Comparison of ENCODE assay signal across 17 cellular contexts in genomic region chr5:174348582-174348981, GRCh38.
"Had no signal": no experiment of that assay in that cellular context is flagged by ENCODE, and none has a peak within 500 bp of the region (broad histone marks: within the 10 kb centered on the region; RNA-seq: fewer than 3 reads in every experiment).

No MANE protein-coding gene starts in this region.

- ATAC-seq: activated T-helper 17 cell treated with anti-CD3 and anti-CD28 coated beads, Interleukin-2, amount 50 U/mL, for 72 hours; stimulated activated naive CD8-positive, alpha-beta T cell treated with anti-CD3 and anti-CD28 coated beads, Interleukin-15, amount 100 ng/mL, for 72 hours had no signal

- H3K4me1 ChIP-seq: tibial nerve had no signal

- H3K4me3 ChIP-seq: dorsolateral prefrontal cortex, ovary, tibial nerve had no signal

- H3K9me3 Mint-ChIP-seq: activated B cell treated with CpG ODN at 0.5 μM for 24 hours; activated CD4-positive, alpha-beta T cell treated with anti-CD3 and anti-CD28 coated beads, Interleukin-2, amount 10 ng/mL, durations not matched to agents 7 days and 5 days; activated naive CD4-positive, alpha-beta T cell treated with anti-CD3 and anti-CD28 coated beads for 36 hours; neural crest cell had no signal

- H3K9me3 ChIP-seq: ovary had no signal

- H3K4me1 Mint-ChIP-seq: activated B cell treated with CpG ODN at 0.5 μM for 24 hours; activated CD4-positive, alpha-beta T cell treated with anti-CD3 and anti-CD28 coated beads, Interleukin-2, amount 10 ng/mL, durations not matched to agents 7 days and 5 days; activated T-helper 17 cell treated with anti-CD3 and anti-CD28 coated beads, Interleukin-2, amount 50 U/mL, for 72 hours; neural crest cell; stimulated activated naive CD8-positive, alpha-beta T cell treated with anti-CD3 and anti-CD28 coated beads, Interleukin-15, amount 100 ng/mL, for 72 hours had no signal

- DNase-seq: activated B cell treated with CpG ODN at 0.5 μM for 24 hours; activated CD4-positive, alpha-beta T cell treated with anti-CD3 and anti-CD28 coated beads, Interleukin-2, amount 10 ng/mL, durations not matched to agents 7 days and 5 days; activated CD8-positive, alpha-beta memory T cell treated with anti-CD3 and anti-CD28 coated beads for 24 hours; activated naive CD4-positive, alpha-beta T cell treated with anti-CD3 and anti-CD28 coated beads for 36 hours; brain microvascular endothelial cell; dorsolateral prefrontal cortex; foreskin fibroblast; glutamatergic neuron; mesendoderm; ovary; stimulated activated CD4-positive, alpha-beta T cell treated with anti-CD3 and anti-CD28 coated beads, Interleukin-15, amount 100 ng/mL, for 24 hours; stimulated activated CD4-positive, alpha-beta T cell treated with anti-CD3 and anti-CD28 coated beads, Interleukin-4, amount 100 ng/mL, for 4 hours; stimulated activated naive CD8-positive, alpha-beta T cell treated with anti-CD3 and anti-CD28 coated beads, Interleukin-15, amount 100 ng/mL, for 72 hours; T-helper 2 cell had no signal

- H3K36me3 ChIP-seq: brain microvascular endothelial cell, ovary, tibial nerve had no signal

- H3K27ac Mint-ChIP-seq: activated B cell treated with CpG ODN at 0.5 μM for 24 hours; activated CD4-positive, alpha-beta T cell treated with anti-CD3 and anti-CD28 coated beads, Interleukin-2, amount 10 ng/mL, durations not matched to agents 7 days and 5 days; activated naive CD4-positive, alpha-beta T cell treated with anti-CD3 and anti-CD28 coated beads for 36 hours; activated T-helper 17 cell treated with anti-CD3 and anti-CD28 coated beads, Interleukin-2, amount 50 U/mL, for 72 hours; stimulated activated naive CD8-positive, alpha-beta T cell treated with anti-CD3 and anti-CD28 coated beads, Interleukin-15, amount 100 ng/mL, for 72 hours had no signal

- H3K4me3 Mint-ChIP-seq: activated B cell treated with CpG ODN at 0.5 μM for 24 hours; activated CD4-positive, alpha-beta T cell treated with anti-CD3 and anti-CD28 coated beads, Interleukin-2, amount 10 ng/mL, durations not matched to agents 7 days and 5 days; activated naive CD4-positive, alpha-beta T cell treated with anti-CD3 and anti-CD28 coated beads for 36 hours; activated T-helper 17 cell treated with anti-CD3 and anti-CD28 coated beads, Interleukin-2, amount 50 U/mL, for 72 hours; neural crest cell; stimulated activated naive CD8-positive, alpha-beta T cell treated with anti-CD3 and anti-CD28 coated beads, Interleukin-15, amount 100 ng/mL, for 72 hours had no signal

- H3K27ac ChIP-seq: brain microvascular endothelial cell, dorsolateral prefrontal cortex, ovary, tibial nerve had no signal

- H3K27me3 ChIP-seq: brain microvascular endothelial cell, ovary, tibial nerve had no signal

- H3K27me3 Mint-ChIP-seq: activated CD4-positive, alpha-beta T cell treated with anti-CD3 and anti-CD28 coated beads, Interleukin-2, amount 10 ng/mL, durations not matched to agents 7 days and 5 days had no signal
